Comparison of ENCODE assay signal across 1 cellular context in genomic region chrX:40132751-40133150, GRCh38.
TF ChIP-seq lines count a peak whose summit lies in the region.

No MANE protein-coding gene starts in this region.

TF ChIP-seq in K562, 482 proteins besides CTCF, POLR2A, EP300 and RAD21 (continued from another document and continues in another):
- 0 out of 2 replicates have a peak, but pooled peaks have one; percentile 14 for TF ChIP-seq ZBTB40 (IDR thresholded peaks at IDR 0.05)
- no peak for TF ChIP-seq ZBTB40 (CRISPR knock-in tag; IDR thresholded peaks at IDR 0.05)
- TF ChIP-seq TARDBP (IDR thresholded peaks at IDR 0.05): no peak
- no peak for TF ChIP-seq BRD4 (IDR thresholded peaks at IDR 0.05)
- TF ChIP-seq FIP1L1 (IDR thresholded peaks at IDR 0.05; ENCODE audit: low read depth, low read length, poor library complexity, severe bottlenecking): no peak
- no peak for TF ChIP-seq IRF2 (CRISPR knock-in tag; IDR thresholded peaks at IDR 0.05)
- TF ChIP-seq ZNF311 (CRISPR knock-in tag; IDR thresholded peaks at IDR 0.05): no peak
- TF ChIP-seq HOMEZ (CRISPR knock-in tag; IDR thresholded peaks at IDR 0.05): no peak
- peak; percentile 60; the same call in 1 of the 2 replicates for TF ChIP-seq C11orf30 (IDR thresholded peaks at IDR 0.05; ENCODE audit: low read depth)
- TF ChIP-seq KDM1A (IDR thresholded peaks at IDR 0.05): no peak; a peak in 1 of 4 replicates
- TF ChIP-seq TRIM28 (IDR thresholded peaks at IDR 0.05): no peak
- no peak for TF ChIP-seq RB1 (IDR thresholded peaks at IDR 0.05; ENCODE audit: low read depth)
- no peak for TF ChIP-seq SUPT5H (IDR thresholded peaks at IDR 0.05)
- no peak for TF ChIP-seq ZNF79 (CRISPR knock-in tag; IDR thresholded peaks at IDR 0.05; ENCODE audit: low read depth)
- TF ChIP-seq SMARCC2 (IDR thresholded peaks at IDR 0.05; ENCODE audit: low read depth): no peak
- peak; percentile 87 for TF ChIP-seq JUND (IDR thresholded peaks at IDR 0.05; ENCODE audit: borderline replicate concordance, low read depth, low read length)
- peak; percentile 80; the same call in 1 of the 3 replicates for TF ChIP-seq JUND (tag; IDR thresholded peaks at IDR 0.05; ENCODE audit: borderline replicate concordance, low read depth, low read length)
- peak; percentile 53; the same call in 1 of the 2 replicates for TF ChIP-seq GATAD2B (IDR thresholded peaks at IDR 0.05; ENCODE audit: borderline replicate concordance)
- peak in 1 of 2 experiments; percentile 52; a peak in 1 of 4 replicates for TF ChIP-seq RCOR1 (IDR thresholded peaks at IDR 0.05; ENCODE audit: borderline replicate concordance in 1 of 2, low read depth in 2 of 2, low read length in 2 of 2)
- TF ChIP-seq MTA1 (IDR thresholded peaks at IDR 0.05; ENCODE audit: borderline replicate concordance): 0 out of 2 replicates have a peak, but pooled peaks have one; percentile 14
- TF ChIP-seq L3MBTL2 (IDR thresholded peaks at IDR 0.05): peak; percentile 35; the same call in 1 of the 2 replicates
- no peak for TF ChIP-seq CLOCK (CRISPR knock-in tag; IDR thresholded peaks at IDR 0.05; ENCODE audit: borderline replicate concordance)
- no peak for TF ChIP-seq CBFA2T2 (conservative IDR thresholded peaks at IDR 0.05)
- no peak for TF ChIP-seq ZNF165 (CRISPR knock-in tag; IDR thresholded peaks at IDR 0.05; ENCODE audit: borderline replicate concordance)
- no peak for TF ChIP-seq RFX1 (IDR thresholded peaks at IDR 0.05)
- no peak for TF ChIP-seq DIDO1 (tag; IDR thresholded peaks at IDR 0.05; ENCODE audit: low read depth)
- TF ChIP-seq PML (IDR thresholded peaks at IDR 0.05; ENCODE audit: low read length): no peak
- TF ChIP-seq E2F4 (CRISPR knock-in tag; IDR thresholded peaks at IDR 0.05; ENCODE audit: low read depth): no peak
- no peak for TF ChIP-seq HMGXB4 (CRISPR knock-in tag; IDR thresholded peaks at IDR 0.05)
- TF ChIP-seq ZNF354B (CRISPR knock-in tag; IDR thresholded peaks at IDR 0.05): no peak
- TF ChIP-seq CBFA2T3 (IDR thresholded peaks at IDR 0.05): peak; percentile 46
- TF ChIP-seq ARHGAP35 (IDR thresholded peaks at IDR 0.05; ENCODE audit: partially characterized antibody): no peak
- peak; percentile 54; the same call in 1 of the 2 replicates for TF ChIP-seq NR2C1 (IDR thresholded peaks at IDR 0.05)
- TF ChIP-seq NR2C1 (tag; IDR thresholded peaks at IDR 0.05): no peak; the same call in 1 of the 2 replicates
- peak; percentile 5; the same call in 1 of the 2 replicates for TF ChIP-seq MAFK (IDR thresholded peaks at IDR 0.05; ENCODE audit: low read length)
- no peak for TF ChIP-seq LEF1 (IDR thresholded peaks at IDR 0.05)
- no peak for TF ChIP-seq ZBED1 (IDR thresholded peaks at IDR 0.05)
- TF ChIP-seq KDM2B (CRISPR knock-in tag; IDR thresholded peaks at IDR 0.05): no peak
- TF ChIP-seq POLR2H (tag; IDR thresholded peaks at IDR 0.05; ENCODE audit: low read depth): 0 out of 2 replicates have a peak, but pooled peaks have one; percentile 51
- TF ChIP-seq GMEB1 (CRISPR knock-in tag; IDR thresholded peaks at IDR 0.05): no peak
- TF ChIP-seq STAG1 (CRISPR knock-in tag; IDR thresholded peaks at IDR 0.05; ENCODE audit: borderline replicate concordance): no peak
- no peak for TF ChIP-seq ZNF75A (CRISPR knock-in tag; IDR thresholded peaks at IDR 0.05)
- TF ChIP-seq RAD51 (IDR thresholded peaks at IDR 0.05; ENCODE audit: borderline replicate concordance, low read depth): 0 out of 2 replicates have a peak, but pooled peaks have one; percentile 8
- TF ChIP-seq ZC3H8 (IDR thresholded peaks at IDR 0.05): no peak
- no peak for TF ChIP-seq PHF21A (IDR thresholded peaks at IDR 0.05; ENCODE audit: borderline replicate concordance, low read depth)
- TF ChIP-seq U2AF2 (optimal IDR thresholded peaks at IDR 0.05; ENCODE audit: low read depth, low read length): no peak
